Comparison of ENCODE assay signal across 19 cellular contexts in the genomic region with DNA sequence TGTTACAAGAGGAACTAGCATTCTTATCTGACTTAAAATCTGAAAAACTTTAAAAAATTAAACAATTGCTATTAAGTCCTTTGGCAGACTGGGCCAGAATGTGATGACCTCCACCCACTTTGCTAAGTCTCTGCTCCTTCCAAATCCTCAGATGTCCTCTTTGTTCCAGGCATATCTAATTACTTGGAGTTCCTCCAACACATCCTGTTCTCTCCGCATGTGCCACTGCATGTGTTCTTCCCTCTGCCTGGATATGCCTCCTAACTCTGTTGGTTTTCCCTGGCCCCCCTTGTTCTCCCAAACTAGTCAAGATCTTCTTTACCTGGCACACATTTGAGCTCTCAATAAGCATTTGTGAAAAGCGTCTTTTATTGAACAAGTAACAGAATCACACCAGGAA. TPM values are rescaled to one million over a fixed set of nuclear protein-coding genes. Genes with fewer than 3 reads are reported as not detected.
"Had no signal": no experiment of that assay in that cellular context is flagged by ENCODE, and none has a peak within 500 bp of the region (broad histone marks: within the 10 kb centered on the region; RNA-seq: fewer than 3 reads in every experiment).

No MANE protein-coding gene starts in this region.

- FAIRE-seq: bronchial epithelial cell, urothelium cell line had no signal

- DNase-seq: activated CD4-positive, alpha-beta T cell treated with anti-CD3 and anti-CD28 coated beads for 4 hours; activated CD8-positive, alpha-beta memory T cell treated with anti-CD3 and anti-CD28 coated beads, Interleukin-2, amount 50 U/mL, for 4 hours; activated CD8-positive, alpha-beta T cell treated with anti-CD3 and anti-CD28 coated beads for 36 hours; activated naive CD4-positive, alpha-beta T cell; aorta; effector memory CD4-positive, alpha-beta T cell; midbrain; naive B cell; T1000; thyroid gland had no signal

- H3K4me1 ChIP-seq: thyroid gland had no signal

- H3K4me3 ChIP-seq: coronary artery, gastroesophageal sphincter, hepatocyte, lung, smooth muscle cell, thyroid gland had no signal

- H3K27me3 ChIP-seq: hepatocyte, thyroid gland had no signal

- H3K4me2 ChIP-seq: hepatocyte, smooth muscle cell had no signal

- H2AFZ ChIP-seq: hepatocyte had no signal

- H3K27ac ChIP-seq: coronary artery, epithelial cell of prostate, gastroesophageal sphincter, hepatocyte, thyroid gland had no signal

- H3K36me3 ChIP-seq: gastroesophageal sphincter, thyroid gland had no signal

- ATAC-seq: activated CD8-positive, alpha-beta T cell treated with anti-CD3 and anti-CD28 coated beads for 36 hours; gastroesophageal sphincter had no signal

- H3K9me3 ChIP-seq: gastroesophageal sphincter, thyroid gland had no signal

RNA-seq across cellular contexts. Expression of gene ELOVL2, which starts 23.1 kb away (rescaled TPM):
- total RNA-seq: activated CD8-positive, alpha-beta T cell treated with anti-CD3 and anti-CD28 coated beads for 36 hours; activated T-helper 1 cell treated with anti-CD3 and anti-CD28 coated beads, Interleukin-12 subunit alpha, Interleukin-12 subunit beta, Interleukin-2, Interleukin-4 antibody, amounts not matched to agents 30 ng/mL and 10 ng/mL and 1 ng/mL, durations not matched to agents 14 hours and 24 hours and 36 hours had no signal
- polyA plus RNA-seq: aorta had no signal
